In genomic region chr19:48362716-48363499, GRCh38 we compare ENCODE assay signal across 1 cellular context.
A peak's percentile ranks its signal among the peaks of the same experiment; 100 is the strongest.
TF ChIP-seq lines count a peak whose summit lies in the region.

No MANE protein-coding gene starts in this region.

TF ChIP-seq in HepG2, 621 proteins besides CTCF, POLR2A, EP300 and RAD21 (continued from another document and continues in another):
- TF ChIP-seq HNF1A (IDR thresholded peaks at IDR 0.05; ENCODE audit: low read depth) (no peak), HNF1A (CRISPR knock-in tag; IDR thresholded peaks at IDR 0.05; ENCODE audit: borderline replicate concordance) (0 out of 2 replicates have a peak, but pooled peaks have one; percentile 26), CBX1 (IDR thresholded peaks at IDR 0.05; ENCODE audit: low read depth) (peak; percentile 35), TBL1XR1 (IDR thresholded peaks at IDR 0.05; ENCODE audit: borderline replicate concordance, low read length, partially characterized antibody) (peak; percentile 87), HNRNPL (IDR thresholded peaks at IDR 0.05; ENCODE audit: low read depth, low read length) (peak; percentile 65; the same call in 1 of the 2 replicates), HDAC2 (CRISPR knock-in tag; IDR thresholded peaks at IDR 0.05) (peak; percentile 14; the same call in 1 of the 2 replicates), CREM (IDR thresholded peaks at IDR 0.05) (peak; percentile 91), CREM (CRISPR knock-in tag; IDR thresholded peaks at IDR 0.05) (no peak), ZHX2 (IDR thresholded peaks at IDR 0.05; ENCODE audit: low read depth) (no peak), ZHX2 (CRISPR knock-in tag; IDR thresholded peaks at IDR 0.05; ENCODE audit: borderline replicate concordance) (no peak), ATF1 (CRISPR knock-in tag; IDR thresholded peaks at IDR 0.05) (no peak), ATF6 (CRISPR knock-in tag; conservative IDR thresholded peaks at IDR 0.05) (no peak), MXI1 (IDR thresholded peaks at IDR 0.05; ENCODE audit: borderline replicate concordance, low read depth, low read length) (peak; percentile 60; the same call in 1 of the 3 replicates), MXD1 (CRISPR knock-in tag; IDR thresholded peaks at IDR 0.05) (peak; percentile 15; the same call in 1 of the 2 replicates), ZEB1 (IDR thresholded peaks at IDR 0.05; ENCODE audit: insufficient replicate concordance, low read depth) (peak; percentile 53), XRCC5 (optimal IDR thresholded peaks at IDR 0.05; ENCODE audit: low read length) (peak; percentile 17), ZNF543 (CRISPR knock-in tag; IDR thresholded peaks at IDR 0.05) (0 out of 2 replicates have a peak, but pooled peaks have one; percentile 54), TSC22D2 (CRISPR knock-in tag; IDR thresholded peaks at IDR 0.05; ENCODE audit: borderline replicate concordance) (0 out of 2 replicates have a peak, but pooled peaks have one; percentile 33), ARNT2 (CRISPR knock-in tag; IDR thresholded peaks at IDR 0.05; ENCODE audit: low read depth) (peak; percentile 9; the same call in 1 of the 2 replicates), GABPA (IDR thresholded peaks at IDR 0.05; ENCODE audit: low read depth, low read length) (no peak), GABPA (CRISPR knock-in tag; IDR thresholded peaks at IDR 0.05; ENCODE audit: low read depth) (peak; percentile 66), KDM2A (CRISPR knock-in tag; IDR thresholded peaks at IDR 0.05; ENCODE audit: borderline replicate concordance, low read depth) (peak; percentile 25; the same call in 1 of the 2 replicates), ARID4A (CRISPR knock-in tag; IDR thresholded peaks at IDR 0.05; ENCODE audit: borderline replicate concordance) (0 out of 2 replicates have a peak, but pooled peaks have one; percentile 52), IRF2 (CRISPR knock-in tag; IDR thresholded peaks at IDR 0.05) (peak; percentile 87), ZFY (CRISPR knock-in tag; IDR thresholded peaks at IDR 0.05) (peak; percentile 85), MAFK (conservative IDR thresholded peaks at IDR 0.05 in 1 of 2, IDR thresholded peaks at IDR 0.05 in 1 of 2; ENCODE audit: low read length in 2 of 2) (0 out of 4 replicates have a peak, but pooled peaks of 1 of the 2 experiments have one; percentile 2), ZBTB3 (CRISPR knock-in tag; IDR thresholded peaks at IDR 0.05; ENCODE audit: borderline replicate concordance, low read depth) (peak; percentile 51; the same call in 1 of the 2 replicates), ZSCAN20 (CRISPR knock-in tag; IDR thresholded peaks at IDR 0.05; ENCODE audit: borderline replicate concordance) (no peak), ZFX (CRISPR knock-in tag; IDR thresholded peaks at IDR 0.05; ENCODE audit: low read depth) (peak; percentile 91), PRPF4 (IDR thresholded peaks at IDR 0.05; ENCODE audit: low read depth, low read length, poor library complexity, severe bottlenecking) (no peak), ONECUT2 (CRISPR knock-in tag; IDR thresholded peaks at IDR 0.05) (no peak), TFDP2 (CRISPR knock-in tag; IDR thresholded peaks at IDR 0.05) (peak; percentile 71), ZNF264 (CRISPR knock-in tag; IDR thresholded peaks at IDR 0.05) (no peak), RBM39 (IDR thresholded peaks at IDR 0.05; ENCODE audit: low read depth, low read length, poor library complexity, severe bottlenecking) (peak; percentile 75), SMAD1 (CRISPR knock-in tag; IDR thresholded peaks at IDR 0.05; ENCODE audit: borderline replicate concordance, low read depth) (no peak), ZNF589 (CRISPR knock-in tag; conservative IDR thresholded peaks at IDR 0.05) (no peak; the same call in 1 of the 2 replicates), SRSF1 (optimal IDR thresholded peaks at IDR 0.05; ENCODE audit: low read depth, low read length) (peak; percentile 77), ZNF224 (CRISPR knock-in tag; IDR thresholded peaks at IDR 0.05) (0 out of 2 replicates have a peak, but pooled peaks have one; percentile 65), ZNF550 (CRISPR knock-in tag; IDR thresholded peaks at IDR 0.05; ENCODE audit: borderline replicate concordance) (no peak), DR1 (CRISPR knock-in tag; IDR thresholded peaks at IDR 0.05) (no peak), ZNF382 (CRISPR knock-in tag; IDR thresholded peaks at IDR 0.05; ENCODE audit: borderline replicate concordance) (no peak), KDM4B (CRISPR knock-in tag; IDR thresholded peaks at IDR 0.05) (no peak), MED13 (CRISPR knock-in tag; IDR thresholded peaks at IDR 0.05) (no peak), ZGPAT (CRISPR knock-in tag; IDR thresholded peaks at IDR 0.05) (peak; percentile 58; the same call in 1 of the 2 replicates)
